In genomic region chr1:18921506-18922251, GRCh38 we compare ENCODE assay signal across 12 cellular contexts. TPM values are rescaled to one million over a fixed set of nuclear protein-coding genes. Genes with fewer than 3 reads are reported as not detected.
DNase-seq lines count a peak whose midpoint lies in the region; TF ChIP-seq lines count a peak whose summit lies in the region.
"Had no signal": no experiment of that assay in that cellular context is flagged by ENCODE, and none has a peak within 500 bp of the region (broad histone marks: within the 10 kb centered on the region; RNA-seq: fewer than 3 reads in every experiment).

No MANE protein-coding gene starts in this region.

- DNase-seq in WERI-Rb-1 = no peak
- no peak for DNase-seq in cardiac muscle cell (ENCODE audit: low read depth in 1 of 2, low spot score in 1 of 2)
- no peak for DNase-seq in DMS53 (lab: John Stamatoyannopoulos, UW)
- DNase-seq in Karpas-422 = no peak
- no peak for DNase-seq in DMS 273 treated with DMSO at 0.1 percent for 48 hours (lab: John Stamatoyannopoulos, UW)
- no peak for DNase-seq in cerebellar cortex (ENCODE audit: low spot score)
- DNase-seq: activated CD8-positive, alpha-beta memory T cell treated with anti-CD3 and anti-CD28 coated beads, Interleukin-2, amount 50 U/mL, for 48 hours; MM.1S; natural killer cell had no signal

- H3K79me2 ChIP-seq in Karpas-422 (ENCODE audit: low read length) = no peaks in the 10 kb centered on the region

- peaks cover 48 to 62% (median 51%) of the 10 kb centered on the region in 10 experiments for H3K4me1 ChIP-seq in BLaER1 treated with 17β-estradiol and CSF1 and Interleukin-3, amounts not matched to agents 10 nM and 100 nM
- peaks cover 40% of the 10 kb centered on the region for H3K4me1 ChIP-seq in cardiac muscle cell (ENCODE audit: low read depth)
- H3K4me1 ChIP-seq in rectal smooth muscle tissue (ENCODE audit: control insufficient read depth, insufficient read depth, low read length) = peaks cover 37% of the 10 kb centered on the region
- peaks cover 3% of the 10 kb centered on the region for H3K4me1 ChIP-seq in Karpas-422 (ENCODE audit: low read length)

- no peaks in the 10 kb centered on the region for H3K27me3 ChIP-seq in BLaER1 treated with 17β-estradiol and CSF1 and Interleukin-3, amounts not matched to agents 10 nM and 100 nM
- H3K27me3 ChIP-seq in WERI-Rb-1 (ENCODE audit: insufficient read depth, low read depth, severe bottlenecking) = no peaks in the 10 kb centered on the region
- H3K27me3 ChIP-seq in cardiac muscle cell = no peaks in the 10 kb centered on the region
- H3K27me3 ChIP-seq in rectal smooth muscle tissue (ENCODE audit: control insufficient read depth, insufficient read depth, low read length) = no peaks in the 10 kb centered on the region
- no peaks in the 10 kb centered on the region for H3K27me3 ChIP-seq in Karpas-422 (ENCODE audit: low read length)
- H3K27me3 ChIP-seq: SJCRH30 had no signal

- TF ChIP-seq CTCF in WERI-Rb-1 (IDR thresholded peaks at IDR 0.05; ENCODE audit: low read depth, low read length) (0 out of 2 replicates have a peak, but pooled peaks have one; percentile 1), cardiac muscle cell (IDR thresholded peaks at IDR 0.05; ENCODE audit: low read depth, low read length) (no peak)

- H4K20me1 ChIP-seq in BLaER1 treated with 17β-estradiol and CSF1 and Interleukin-3, amounts not matched to agents 10 nM and 100 nM = peaks cover 0 to 51% (median 8%) of the 10 kb centered on the region in 11 experiments; a peak in 11 of 22 replicates
- no peaks in the 10 kb centered on the region for H4K20me1 ChIP-seq in Karpas-422 (ENCODE audit: insufficient read depth, low read depth, low read length)

- no peaks in the 10 kb centered on the region for H3K9me3 ChIP-seq in BLaER1 treated with 17β-estradiol and CSF1 and Interleukin-3, amounts not matched to agents 10 nM and 100 nM (replicated peaks in 1 of 11)
- H3K9me3 ChIP-seq in WERI-Rb-1 (ENCODE audit: severe bottlenecking) (no peaks in the 10 kb centered on the region), cardiac muscle cell (ENCODE audit: low read depth) (no peaks in the 10 kb centered on the region), Karpas-422 (ENCODE audit: low read length) (no peaks in the 10 kb centered on the region)
- H3K9me3 ChIP-seq: SJCRH30 had no signal

- peak overlapping the region in 3 of 10 experiments; percentile 17 to 40 (median 36); a peak in 2 of 20 replicates for H3K4me3 ChIP-seq in BLaER1 treated with 17β-estradiol and CSF1 and Interleukin-3, amounts not matched to agents 10 nM and 100 nM
- H3K4me3 ChIP-seq in WERI-Rb-1 (ENCODE audit: low read depth, low read length) = no peak overlapping the region
- no peak overlapping the region for H3K4me3 ChIP-seq in cardiac muscle cell
- peak overlapping the region; percentile 41 for H3K4me3 ChIP-seq in rectal smooth muscle tissue (ENCODE audit: low read length)
- H3K4me3 ChIP-seq in Karpas-422 (ENCODE audit: low read length) = no peak overlapping the region
- H3K4me3 ChIP-seq: SJCRH30 had no signal

- peak overlapping the region; percentile 80 to 100 (median 91) for H3K4me2 ChIP-seq in BLaER1 treated with 17β-estradiol and CSF1 and Interleukin-3, amounts not matched to agents 10 nM and 100 nM
- H3K4me2 ChIP-seq in Karpas-422 (ENCODE audit: low read depth, low read length, poor library complexity, severe bottlenecking) = no peak overlapping the region

- peak overlapping the region in 10 of 11 experiments; percentile 16 to 67 (median 60); a peak in 18 of 22 replicates for H3K9ac ChIP-seq in BLaER1 treated with 17β-estradiol and CSF1 and Interleukin-3, amounts not matched to agents 10 nM and 100 nM
- H3K9ac ChIP-seq in rectal smooth muscle tissue (ENCODE audit: low read length) = peak overlapping the region; percentile 42
- no peak overlapping the region for H3K9ac ChIP-seq in Karpas-422 (ENCODE audit: low read length)

- peak overlapping the region in 9 of 11 experiments; percentile 52 to 77 (median 66); a peak in 16 of 22 replicates for H3K27ac ChIP-seq in BLaER1 treated with 17β-estradiol and CSF1 and Interleukin-3, amounts not matched to agents 10 nM and 100 nM
- peak overlapping the region; percentile 79 for H3K27ac ChIP-seq in WERI-Rb-1
- peak overlapping the region; percentile 93 for H3K27ac ChIP-seq in cardiac muscle cell
- peak overlapping the region; percentile 94 for H3K27ac ChIP-seq in rectal smooth muscle tissue (ENCODE audit: low read depth, low read length)
- H3K27ac ChIP-seq in Karpas-422 (ENCODE audit: low read length) = no peak overlapping the region

- H3K36me3 ChIP-seq in BLaER1 treated with 17β-estradiol and CSF1 and Interleukin-3, amounts not matched to agents 10 nM and 100 nM = peaks cover 0 to 43% (median 22%) of the 10 kb centered on the region in 11 experiments; a peak in 15 of 22 replicates
- H3K36me3 ChIP-seq in WERI-Rb-1 (peaks cover 8% of the 10 kb centered on the region), cardiac muscle cell (no peaks in the 10 kb centered on the region), rectal smooth muscle tissue (ENCODE audit: control insufficient read depth, insufficient read depth, low read length) (peaks cover 2% of the 10 kb centered on the region), Karpas-422 (ENCODE audit: insufficient read depth, low read length) (no peaks in the 10 kb centered on the region)
- H3K36me3 ChIP-seq: SJCRH30 had no signal

- H2AFZ ChIP-seq in Karpas-422 (ENCODE audit: low read length) = no peak overlapping the region

- no peaks in the 10 kb centered on the region for H3K9me2 ChIP-seq in Karpas-422 (replicated peaks; ENCODE audit: insufficient read depth, low read length)

RNA-seq across cellular contexts. Expression of gene ALDH4A1, which starts 19.3 kb away (rescaled TPM):
- 103 and 138 TPM in 2 replicates for total RNA-seq in cardiac muscle cell
- polyA plus RNA-seq in cardiac muscle cell = 122 and 126 TPM in 2 replicates
- total RNA-seq in Karpas-422 (2014; rRNA removed; shearing (Covaris generic); ENCODE audit: low replicate concordance) = 0.58 TPM in 1 of 2 replicates, not detected in the other

RNA-seq across cellular contexts. Expression of gene IFFO2, which starts 34.8 kb away (rescaled TPM):
- total RNA-seq in cardiac muscle cell = 8.0 and 18.5 TPM in 2 replicates
- polyA plus RNA-seq in cardiac muscle cell = 0.78 and 1.8 TPM in 2 replicates
- total RNA-seq in Karpas-422 (2014; rRNA removed; shearing (Covaris generic); ENCODE audit: low replicate concordance) = not detected in 2 replicates

Comparison
In these comparisons a context has a peak if more than half of its experiments do, and no peak if none do; other contexts are left out.
1. RNA of gene ALDH4A1, which starts 19.3 kb away (total RNA-seq): 103 to 138 TPM in cardiac muscle cell; 0.58 TPM in Karpas-422; every median in the first group is over 10 times any median in the second.